18 cellular contexts compared by ENCODE assay signal in the genomic region with DNA sequence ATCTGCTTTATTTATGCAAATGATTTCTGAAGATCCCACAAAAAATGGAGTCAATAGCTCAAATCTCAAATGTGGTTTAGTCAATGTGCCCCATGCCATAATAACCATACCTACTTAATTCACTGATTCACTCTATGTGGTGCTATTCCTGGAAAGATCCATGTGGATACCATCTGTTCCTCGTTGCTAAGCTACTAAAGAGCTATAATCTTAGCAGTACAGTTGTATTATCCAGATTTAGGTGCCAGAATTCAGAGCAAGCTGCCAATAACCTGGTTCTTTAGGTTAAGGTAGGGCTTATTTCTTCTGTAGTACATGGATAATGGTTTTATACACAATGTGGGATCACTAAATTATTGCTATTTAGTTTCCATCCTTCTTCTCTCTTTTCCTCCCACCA.
DNase-seq lines count a peak whose midpoint lies in the region; ATAC-seq, FAIRE-seq and TF ChIP-seq lines count a peak whose summit lies in the region.
"Had no signal": no experiment of that assay in that cellular context is flagged by ENCODE, and none has a peak within 500 bp of the region (broad histone marks: within the 10 kb centered on the region; RNA-seq: fewer than 3 reads in every experiment).

No MANE protein-coding gene starts in this region.

- POLR2A ChIA-PET in activated CD8-positive, alpha-beta T cell treated with anti-CD3 and anti-CD28 coated beads, Interleukin-2, amount 10 ng/mL, durations not matched to agents 7 days and 5 days (lab: Charles Lee): no interaction called here

- no peaks in the 10 kb centered on the region for H3K36me3 Mint-ChIP-seq in GM23338 (ENCODE audit: low read depth)
- H3K36me3 Mint-ChIP-seq in activated CD8-positive, alpha-beta T cell treated with anti-CD3 and anti-CD28 coated beads, Interleukin-2, amount 10 ng/mL, durations not matched to agents 7 days and 5 days (ENCODE audit: low read depth): no peaks in the 10 kb centered on the region

- 13 to 40% (median 15%) methylated on average over 1 of the region's 1 CpG for WGBS in small intestine, 3 donors

- DNase-seq in Ammon's horn (ENCODE audit: low spot score): peak; percentile 55
- DNase-seq in NCI-H446 (lab: John Stamatoyannopoulos, UW): peak; percentile 16 to 36
- DNase-seq in astrocyte of the cerebellum (ENCODE audit: low read depth): peak; percentile 23
- DNase-seq in fibroblast of mammary gland (ENCODE audit: low read depth): peak; percentile 37
- DNase-seq in GM23338 (ENCODE audit: low spot score): no peak
- DNase-seq in small intestine: no peak
- no peak for DNase-seq in activated CD8-positive, alpha-beta T cell treated with anti-CD3 and anti-CD28 coated beads, Interleukin-2, amount 10 ng/mL, durations not matched to agents 7 days and 5 days
- DNase-seq: Caco-2, DMS79 treated with DMSO at 0.1 percent for 48 hours, GDM1, IMR-90, Kasumi-1, NCI-H1417, NCI-H2029, SIG-M5 had no signal

- no peak overlapping the region for H2AFZ ChIP-seq in GM23338

- H3K4me1 ChIP-seq in GM23338 (ENCODE audit: insufficient read depth) (no peaks in the 10 kb centered on the region), small intestine (ENCODE audit: control insufficient read depth in 2 of 2, insufficient read depth in 1 of 2, low read depth in 1 of 2, low read length in 1 of 2) (no peaks in the 10 kb centered on the region)
- H3K4me1 ChIP-seq: Caco-2 had no signal

- H4K20me1 ChIP-seq in GM23338 (replicated peaks; ENCODE audit: insufficient read depth): no peaks in the 10 kb centered on the region

- no peaks in the 10 kb centered on the region for H3K36me3 ChIP-seq in GM23338 (ENCODE audit: insufficient read depth)
- no peaks in the 10 kb centered on the region for H3K36me3 ChIP-seq in small intestine (ENCODE audit: control insufficient read depth in 2 of 2, insufficient read depth in 2 of 2, low read length in 2 of 2)

- in situ Hi-C loops in astrocyte of the cerebellum (cut with HindIII; ENCODE audit: low sequenced_read_pairs): no loop called here

- H3K27ac ChIP-seq in GM23338 (ENCODE audit: low read depth) (no peak overlapping the region), small intestine (ENCODE audit: low read depth in 1 of 2, low read length in 1 of 2) (no peak overlapping the region)

- TF ChIP-seq CTCF in astrocyte of the cerebellum (IDR thresholded peaks at IDR 0.05; ENCODE audit: low read depth, low read length, missing control alignments): no peak
- TF ChIP-seq CTCF in fibroblast of mammary gland (conservative IDR thresholded peaks at IDR 0.05; ENCODE audit: control insufficient read depth, insufficient read depth, low read depth, low read length): no peak
- TF ChIP-seq CTCF in GM23338 (conservative IDR thresholded peaks at IDR 0.05; ENCODE audit: low read depth in 2 of 2): no peak

- H3K4me3 Mint-ChIP-seq in GM23338: no peak overlapping the region
- H3K4me3 Mint-ChIP-seq in activated CD8-positive, alpha-beta T cell treated with anti-CD3 and anti-CD28 coated beads, Interleukin-2, amount 10 ng/mL, durations not matched to agents 7 days and 5 days: no peak overlapping the region

- CTCF ChIA-PET in activated CD8-positive, alpha-beta T cell treated with anti-CD3 and anti-CD28 coated beads, Interleukin-2, amount 10 ng/mL, durations not matched to agents 7 days and 5 days (lab: Charles Lee): no interaction called here

- no peaks in the 10 kb centered on the region for H3K4me1 Mint-ChIP-seq in GM23338
- H3K4me1 Mint-ChIP-seq in activated CD8-positive, alpha-beta T cell treated with anti-CD3 and anti-CD28 coated beads, Interleukin-2, amount 10 ng/mL, durations not matched to agents 7 days and 5 days (ENCODE audit: low read depth): no peaks in the 10 kb centered on the region

- no peaks in the 10 kb centered on the region for H3K79me2 ChIP-seq in GM23338 (replicated peaks; ENCODE audit: insufficient read depth)

- H3K4me2 ChIP-seq in GM23338: no peak overlapping the region

- no peak for ATAC-seq in GM23338
- no peak for ATAC-seq in GM18511 (IDR thresholded peaks at IDR 0.05; ENCODE audit: unreplicated experiment)
- no peak for ATAC-seq in activated CD8-positive, alpha-beta T cell treated with anti-CD3 and anti-CD28 coated beads, Interleukin-2, amount 10 ng/mL, durations not matched to agents 7 days and 5 days
- ATAC-seq: HCT116 had no signal

- no peak overlapping the region for H3K4me3 ChIP-seq in astrocyte of the cerebellum (ENCODE audit: low read depth, low read length)
- H3K4me3 ChIP-seq in fibroblast of mammary gland (ENCODE audit: control insufficient read depth, low read depth, low read length): no peak overlapping the region
- H3K4me3 ChIP-seq in GM23338: no peak overlapping the region
- no peak overlapping the region for H3K4me3 ChIP-seq in small intestine (ENCODE audit: low read depth in 1 of 2, low read length in 2 of 2)

- no peaks in the 10 kb centered on the region for H3K9me3 ChIP-seq in small intestine (ENCODE audit: control insufficient read depth, low read depth)
- H3K9me3 ChIP-seq: Caco-2 had no signal

- H3K27me3 ChIP-seq in GM23338 (ENCODE audit: insufficient read depth) (no peaks in the 10 kb centered on the region), small intestine (ENCODE audit: control insufficient read depth in 2 of 2, insufficient read depth in 2 of 2, low read length in 2 of 2) (no peaks in the 10 kb centered on the region)

- no peak for FAIRE-seq in small intestine (lab: Jason Lieb, UNC)
- FAIRE-seq: GM12892 had no signal

- no peaks in the 10 kb centered on the region for H3K27me3 Mint-ChIP-seq in GM23338 (ENCODE audit: insufficient read depth, low read depth, poor library complexity)
- H3K27me3 Mint-ChIP-seq in activated CD8-positive, alpha-beta T cell treated with anti-CD3 and anti-CD28 coated beads, Interleukin-2, amount 10 ng/mL, durations not matched to agents 7 days and 5 days (ENCODE audit: low read depth): no peaks in the 10 kb centered on the region

- no peak overlapping the region for H3K27ac Mint-ChIP-seq in GM23338
- H3K27ac Mint-ChIP-seq in activated CD8-positive, alpha-beta T cell treated with anti-CD3 and anti-CD28 coated beads, Interleukin-2, amount 10 ng/mL, durations not matched to agents 7 days and 5 days: no peak overlapping the region

- no peaks in the 10 kb centered on the region for H3K9me3 Mint-ChIP-seq in GM23338
- peaks cover 2% of the 10 kb centered on the region for H3K9me3 Mint-ChIP-seq in activated CD8-positive, alpha-beta T cell treated with anti-CD3 and anti-CD28 coated beads, Interleukin-2, amount 10 ng/mL, durations not matched to agents 7 days and 5 days (ENCODE audit: insufficient read depth)

- 0 out of 2 replicates have a peak, but pooled peaks cover 6% of the 10 kb centered on the region for H3K9me2 ChIP-seq in GM23338 (ENCODE audit: insufficient read depth)

- H3F3A ChIP-seq in GM23338 (replicated peaks; ENCODE audit: low read depth): no peaks in the 10 kb centered on the region

TF ChIP-seq in GM23338, 12 proteins besides CTCF, POLR2A, EP300 and RAD21 (continues in another document):
- TF ChIP-seq EZH2phosphoT487 (IDR thresholded peaks at IDR 0.05; ENCODE audit: unreplicated experiment) (no peak), STAT1 (IDR thresholded peaks at IDR 0.05; ENCODE audit: unreplicated experiment) (no peak), EZH2 (IDR thresholded peaks at IDR 0.05; ENCODE audit: low read depth, unreplicated experiment) (no peak)
- TF ChIP-seq, protein P1, sequence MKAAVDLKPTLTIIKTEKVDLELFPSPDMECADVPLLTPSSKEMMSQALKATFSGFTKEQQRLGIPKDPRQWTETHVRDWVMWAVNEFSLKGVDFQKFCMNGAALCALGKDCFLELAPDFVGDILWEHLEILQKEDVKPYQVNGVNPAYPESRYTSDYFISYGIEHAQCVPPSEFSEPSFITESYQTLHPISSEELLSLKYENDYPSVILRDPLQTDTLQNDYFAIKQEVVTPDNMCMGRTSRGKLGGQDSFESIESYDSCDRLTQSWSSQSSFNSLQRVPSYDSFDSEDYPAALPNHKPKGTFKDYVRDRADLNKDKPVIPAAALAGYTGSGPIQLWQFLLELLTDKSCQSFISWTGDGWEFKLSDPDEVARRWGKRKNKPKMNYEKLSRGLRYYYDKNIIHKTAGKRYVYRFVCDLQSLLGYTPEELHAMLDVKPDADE (IDR thresholded peaks at IDR 0.05): no peak

Comparison
In these comparisons a context has a peak if more than half of its experiments do, and no peak if none do; other contexts are left out.
1. DNase-seq: peak in Ammon's horn (single experiment), NCI-H446 (2 of 2), astrocyte of the cerebellum (single experiment) and fibroblast of mammary gland (single experiment); none in GM23338 (single experiment), small intestine (single experiment) and activated CD8-positive, alpha-beta T cell treated with anti-CD3 and anti-CD28 coated beads, Interleukin-2, amount 10 ng/mL, durations not matched to agents 7 days and 5 days (single experiment).